20 cellular contexts compared by ENCODE assay signal in genomic region chr18:69617888-69618287, GRCh38.
A peak's percentile ranks its signal among the peaks of the same experiment; 100 is the strongest.
DNase-seq lines count a peak whose midpoint lies in the region; ATAC-seq lines count a peak whose summit lies in the region.
"Had no signal": no experiment of that assay in that cellular context is flagged by ENCODE, and none has a peak within 500 bp of the region (broad histone marks: within the 10 kb centered on the region; RNA-seq: fewer than 3 reads in every experiment).

No MANE protein-coding gene starts in this region.

- no peak for ATAC-seq in HG03469 (IDR thresholded peaks at IDR 0.05; ENCODE audit: unreplicated experiment)
- ATAC-seq: stimulated activated effector memory CD8-positive, alpha-beta T cell treated with anti-CD3 and anti-CD28 coated beads, Interleukin-12 subunit alpha, Interleukin-12 subunit beta, amount 100 ng/mL, for 72 hours had no signal

- DNase-seq in AG20443 (ENCODE audit: low spot score) (peak; percentile 68), RPMI8226 (peak; percentile 80), dedifferentiated amniotic fluid mesenchymal stem cell (ENCODE audit: extremely low spot score) (peak; percentile 83), non-pigmented ciliary epithelial cell (ENCODE audit: low read depth) (peak; percentile 2), NCI-H2107 (lab: John Stamatoyannopoulos, UW) (no peak), pons (ENCODE audit: low spot score) (no peak), NOMO-1 treated with dmso at 0.1 percent for 144 hours (lab: John Stamatoyannopoulos, UW; ENCODE audit: unreplicated experiment) (no peak)
- DNase-seq: activated CD4-positive, alpha-beta T cell treated with anti-CD3 and anti-CD28 coated beads, Interleukin-2, amount 50 U/mL, for 1 hour; activated naive CD8-positive, alpha-beta T cell treated with anti-CD3 and anti-CD28 coated beads for 36 hours; Caco-2; HFFc6; MM.1S; NCI-H1694; NCI-H2227 treated with DMSO at 0.1 percent for 48 hours; NCI-H774; posterior cingulate gyrus; SJCRH30; testis had no signal

Comparison
In these comparisons a context has a peak if more than half of its experiments do, and no peak if none do; other contexts are left out.
1. DNase-seq: peak in AG20443 (single experiment), RPMI8226 (single experiment), dedifferentiated amniotic fluid mesenchymal stem cell (single experiment) and non-pigmented ciliary epithelial cell (single experiment); none in NCI-H2107 (single experiment), pons (single experiment) and NOMO-1 treated with dmso at 0.1 percent for 144 hours (single experiment).